ENCODE assay signal across 1 cellular context in the genomic region with DNA sequence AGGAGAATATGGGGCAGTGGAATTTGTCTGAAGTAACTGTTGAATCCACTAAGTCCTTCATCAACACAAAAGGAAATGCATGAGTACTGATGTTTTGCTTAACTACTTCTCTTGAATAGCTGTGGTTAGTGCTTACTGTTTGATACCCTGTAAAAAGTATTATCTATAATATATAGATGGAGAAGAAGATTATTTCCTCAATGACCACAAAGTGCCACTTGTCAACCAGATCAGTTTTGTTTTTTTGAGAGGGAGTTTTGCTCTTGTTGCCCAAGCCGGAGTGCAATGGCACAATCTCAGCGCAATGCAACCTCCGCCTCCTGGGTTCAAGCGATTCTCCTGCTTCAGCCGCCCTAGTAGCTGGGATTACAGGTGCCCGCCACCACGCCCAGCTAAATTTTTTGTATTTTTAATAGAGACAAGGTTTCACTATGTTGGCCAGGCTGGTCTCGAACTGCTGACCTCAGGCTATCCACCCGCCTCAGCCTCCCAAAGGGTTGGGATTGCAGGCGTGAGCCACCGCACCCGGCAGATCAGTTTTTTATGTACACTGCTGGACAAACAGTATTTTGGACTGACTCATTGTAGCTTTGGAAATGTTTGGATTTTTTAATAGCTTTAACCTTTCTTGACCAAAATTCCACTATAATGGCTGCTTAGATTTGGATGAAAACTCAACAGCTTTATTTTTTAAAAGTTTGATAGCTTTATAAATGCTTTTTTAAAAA.
TF ChIP-seq lines count a peak whose summit lies in the region.

No MANE protein-coding gene starts in this region.

TF ChIP-seq in GM12878, 131 proteins besides CTCF, POLR2A, EP300 and RAD21:
- TF ChIP-seq, protein P1, sequence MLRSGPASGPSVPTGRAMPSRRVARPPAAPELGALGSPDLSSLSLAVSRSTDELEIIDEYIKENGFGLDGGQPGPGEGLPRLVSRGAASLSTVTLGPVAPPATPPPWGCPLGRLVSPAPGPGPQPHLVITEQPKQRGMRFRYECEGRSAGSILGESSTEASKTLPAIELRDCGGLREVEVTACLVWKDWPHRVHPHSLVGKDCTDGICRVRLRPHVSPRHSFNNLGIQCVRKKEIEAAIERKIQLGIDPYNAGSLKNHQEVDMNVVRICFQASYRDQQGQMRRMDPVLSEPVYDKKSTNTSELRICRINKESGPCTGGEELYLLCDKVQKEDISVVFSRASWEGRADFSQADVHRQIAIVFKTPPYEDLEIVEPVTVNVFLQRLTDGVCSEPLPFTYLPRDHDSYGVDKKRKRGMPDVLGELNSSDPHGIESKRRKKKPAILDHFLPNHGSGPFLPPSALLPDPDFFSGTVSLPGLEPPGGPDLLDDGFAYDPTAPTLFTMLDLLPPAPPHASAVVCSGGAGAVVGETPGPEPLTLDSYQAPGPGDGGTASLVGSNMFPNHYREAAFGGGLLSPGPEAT (IDR thresholded peaks at IDR 0.05; ENCODE audit: low read depth) = no peak
- TF ChIP-seq RAD51 (IDR thresholded peaks at IDR 0.05) = no peak
- TF ChIP-seq MXI1 (IDR thresholded peaks at IDR 0.05; ENCODE audit: low read depth, low read length) = no peak
- no peak for TF ChIP-seq BHLHE40 (IDR thresholded peaks at IDR 0.05; ENCODE audit: borderline replicate concordance in 1 of 2, low read depth in 2 of 2, low read length in 1 of 2)
- TF ChIP-seq ASH2L (IDR thresholded peaks at IDR 0.05; ENCODE audit: borderline replicate concordance, low read depth) = no peak
